Comparison of ENCODE assay signal across 8 cellular contexts in genomic region chr19:8050274-8051096, GRCh38. TPM values are rescaled to one million over a fixed set of nuclear protein-coding genes. Genes with fewer than 3 reads are reported as not detected.
A peak's percentile ranks its signal among the peaks of the same experiment; 100 is the strongest.
DNase-seq lines count a peak whose midpoint lies in the region; ATAC-seq lines count a peak whose summit lies in the region.

No MANE protein-coding gene starts in this region.

- peaks cover 7% of the 10 kb centered on the region for H3K27me3 Mint-ChIP-seq in activated CD8-positive, alpha-beta T cell treated with anti-CD3 and anti-CD28 coated beads, Interleukin-2, amount 10 ng/mL, durations not matched to agents 7 days and 5 days (ENCODE audit: low read depth)
- H3K27me3 Mint-ChIP-seq in effector memory CD8-positive, alpha-beta T cell, result peaks cover 0 to 19% of the 10 kb centered on the region in 2 donors
- H3K27me3 Mint-ChIP-seq in memory B cell, result peaks cover 1% of the 10 kb centered on the region

- DNase-seq in ACHN (peak; percentile 76), NCI-H69 (lab: John Stamatoyannopoulos, UW) (peak; percentile 81), memory B cell (ENCODE audit: low spot score in 2 of 2) (peak; percentile 75 to 80)
- DNase-seq in activated CD8-positive, alpha-beta T cell treated with anti-CD3 and anti-CD28 coated beads, Interleukin-2, amount 10 ng/mL, durations not matched to agents 7 days and 5 days, result peak; percentile 92
- peak; percentile 61 to 68 (median 67) for DNase-seq in effector memory CD8-positive, alpha-beta T cell
- DNase-seq in stimulated activated CD8-positive, alpha-beta memory T cell treated with anti-CD3 and anti-CD28 coated beads, Interleukin-12 subunit alpha, Interleukin-12 subunit beta, amount 100 ng/mL, for 4 hours (ENCODE audit: low read depth), result peak; percentile 71

- in situ Hi-C loops in ACHN (cut with HindIII; ENCODE audit: low pct_ligation_motif_present, low pct_unique_long_range_greater_than_20kb, low sequenced_read_pairs), result no loop called here

- no peaks in the 10 kb centered on the region for H3K9me3 Mint-ChIP-seq in activated CD8-positive, alpha-beta T cell treated with anti-CD3 and anti-CD28 coated beads, Interleukin-2, amount 10 ng/mL, durations not matched to agents 7 days and 5 days (ENCODE audit: insufficient read depth)
- H3K9me3 Mint-ChIP-seq in effector memory CD8-positive, alpha-beta T cell, result no peaks in the 10 kb centered on the region
- H3K9me3 Mint-ChIP-seq in memory B cell, result no peaks in the 10 kb centered on the region

- CTCF ChIA-PET in activated CD8-positive, alpha-beta T cell treated with anti-CD3 and anti-CD28 coated beads, Interleukin-2, amount 10 ng/mL, durations not matched to agents 7 days and 5 days (lab: Charles Lee), result no interaction called here

- POLR2A ChIA-PET in activated CD8-positive, alpha-beta T cell treated with anti-CD3 and anti-CD28 coated beads, Interleukin-2, amount 10 ng/mL, durations not matched to agents 7 days and 5 days (lab: Charles Lee), result no interaction called here

- H3K27ac Mint-ChIP-seq in activated CD8-positive, alpha-beta T cell treated with anti-CD3 and anti-CD28 coated beads, Interleukin-2, amount 10 ng/mL, durations not matched to agents 7 days and 5 days, result peak overlapping the region; percentile 76
- peak overlapping the region; percentile 60 to 86 for H3K27ac Mint-ChIP-seq in effector memory CD8-positive, alpha-beta T cell
- H3K27ac Mint-ChIP-seq in memory B cell, result no peak overlapping the region

- no peaks in the 10 kb centered on the region for H3K36me3 Mint-ChIP-seq in activated CD8-positive, alpha-beta T cell treated with anti-CD3 and anti-CD28 coated beads, Interleukin-2, amount 10 ng/mL, durations not matched to agents 7 days and 5 days (ENCODE audit: low read depth)
- H3K36me3 Mint-ChIP-seq in effector memory CD8-positive, alpha-beta T cell (ENCODE audit: insufficient read depth), result no peaks in the 10 kb centered on the region
- no peaks in the 10 kb centered on the region for H3K36me3 Mint-ChIP-seq in memory B cell

- H3K4me3 Mint-ChIP-seq in activated CD8-positive, alpha-beta T cell treated with anti-CD3 and anti-CD28 coated beads, Interleukin-2, amount 10 ng/mL, durations not matched to agents 7 days and 5 days, result peak overlapping the region; percentile 38
- H3K4me3 Mint-ChIP-seq in effector memory CD8-positive, alpha-beta T cell, result peak overlapping the region; percentile 68 to 74
- peak overlapping the region; percentile 77 for H3K4me3 Mint-ChIP-seq in memory B cell

- H3K4me1 Mint-ChIP-seq in activated CD8-positive, alpha-beta T cell treated with anti-CD3 and anti-CD28 coated beads, Interleukin-2, amount 10 ng/mL, durations not matched to agents 7 days and 5 days (ENCODE audit: low read depth), result peaks cover 44% of the 10 kb centered on the region
- peaks cover 4 to 5% of the 10 kb centered on the region in 2 donors for H3K4me1 Mint-ChIP-seq in effector memory CD8-positive, alpha-beta T cell (ENCODE audit: low read depth in 2 of 2)
- peaks cover 9% of the 10 kb centered on the region for H3K4me1 Mint-ChIP-seq in memory B cell

- ATAC-seq in GM19035 (IDR thresholded peaks at IDR 0.05; ENCODE audit: unreplicated experiment), result peak; percentile 72
- ATAC-seq in HG03280 (IDR thresholded peaks at IDR 0.05; ENCODE audit: unreplicated experiment), result peak; percentile 78
- ATAC-seq in activated CD8-positive, alpha-beta T cell treated with anti-CD3 and anti-CD28 coated beads, Interleukin-2, amount 10 ng/mL, durations not matched to agents 7 days and 5 days, result peak; percentile 90
- peak; percentile 93 for ATAC-seq in effector memory CD8-positive, alpha-beta T cell (replicated peaks)
- ATAC-seq in memory B cell (ENCODE audit: low read depth), result peak; percentile 87

RNA-seq across cellular contexts. Expression of gene CCL25, which starts 2.1 kb away (rescaled TPM):
- 10 to 100 TPM in 1 of 2 experiments, 1 to 10 TPM in 1; 10.0 to 10.2 TPM for total RNA-seq in activated CD8-positive, alpha-beta T cell treated with anti-CD3 and anti-CD28 coated beads, Interleukin-2, amount 10 ng/mL, durations not matched to agents 7 days and 5 days

RNA-seq across cellular contexts. Expression of gene ELAVL1, which starts 45.0 kb away (rescaled TPM):
- 100 to 1,000 TPM; 128 to 132 TPM for total RNA-seq in activated CD8-positive, alpha-beta T cell treated with anti-CD3 and anti-CD28 coated beads, Interleukin-2, amount 10 ng/mL, durations not matched to agents 7 days and 5 days

Comparison
In these comparisons a context has a peak if more than half of its experiments do, and no peak if none do; other contexts are left out.
1. Peak in every context shown above with its lines: DNase-seq and ATAC-seq.